Comparison of ENCODE assay signal across 15 cellular contexts in genomic region chr14:68451676-68452387, GRCh38.
DNase-seq lines count a peak whose midpoint lies in the region; ATAC-seq and TF ChIP-seq lines count a peak whose summit lies in the region.
"Had no signal": no experiment of that assay in that cellular context is flagged by ENCODE, and none has a peak within 500 bp of the region (broad histone marks: within the 10 kb centered on the region; RNA-seq: fewer than 3 reads in every experiment).

No MANE protein-coding gene starts in this region.

- H3K27ac ChIP-seq in ACC112 (ENCODE audit: low read depth, low read length), result peak overlapping the region; percentile 28
- peak overlapping the region; percentile 19 to 55 for H3K27ac ChIP-seq in right atrium auricular region
- H3K27ac ChIP-seq in gastrocnemius medialis, result peak overlapping the region in 3 of 4 donors; percentile 1 to 36 (median 31)
- H3K27ac ChIP-seq in OCI-LY7 (ENCODE audit: low read depth, low read length, poor library complexity, severe bottlenecking), result no peak overlapping the region
- H3K27ac ChIP-seq: brain microvascular endothelial cell, SK-N-MC had no signal

- H3K9me3 Mint-ChIP-seq in activated T-helper 2 cell treated with anti-CD3 and anti-CD28 coated beads, Interferon-gamma antibody, Interleukin-2, Interleukin-4, amounts not matched to agents 10 μg/mL and 5 μg/mL and 100 μg/mL, durations not matched to agents 14 hours and 24 hours and 36 hours, result peaks cover 5% of the 10 kb centered on the region
- peaks cover 0 to 28% (median 11%) of the 10 kb centered on the region in 9 donors for H3K9me3 Mint-ChIP-seq in naive thymus-derived CD8-positive, alpha-beta T cell

- DNase-seq in choroid plexus epithelial cell (ENCODE audit: low read depth), result peak; percentile 53
- peak; percentile 82 for DNase-seq in right atrium auricular region (ENCODE audit: low spot score)
- peak; percentile 34 to 72 for DNase-seq in gastrocnemius medialis
- no peak for DNase-seq in stimulated activated naive CD4-positive, alpha-beta T cell treated with Interleukin-2 at 50 U/mL for 16 hours (lab: John Stamatoyannopoulos, UW)
- DNase-seq in activated T-helper 2 cell treated with anti-CD3 and anti-CD28 coated beads, Interferon-gamma antibody, Interleukin-2, Interleukin-4, amounts not matched to agents 10 μg/mL and 5 μg/mL and 100 μg/mL, durations not matched to agents 14 hours and 24 hours and 36 hours (ENCODE audit: low spot score), result no peak
- DNase-seq in OCI-LY7 (ENCODE audit: low spot score), result no peak
- DNase-seq in naive thymus-derived CD8-positive, alpha-beta T cell, result no peak
- DNase-seq: ACHN; activated CD8-positive, alpha-beta T cell treated with anti-CD3 and anti-CD28 coated beads for 36 hours; activated gamma-delta T cell; brain microvascular endothelial cell; HFFc6; stimulated activated naive CD8-positive, alpha-beta T cell treated with anti-CD3 and anti-CD28 coated beads, Interleukin-15, Interleukin-2, amounts not matched to agents 100 U/mL and 50 U/mL, for 24 hours had no signal

- peak; percentile 80 for ATAC-seq in gastrocnemius medialis
- no peak for ATAC-seq in naive thymus-derived CD8-positive, alpha-beta T cell
- ATAC-seq: activated CD8-positive, alpha-beta T cell treated with anti-CD3 and anti-CD28 coated beads for 36 hours; stimulated activated naive CD8-positive, alpha-beta T cell treated with anti-CD3 and anti-CD28 coated beads, Interleukin-15, Interleukin-2, amounts not matched to agents 100 U/mL and 50 U/mL, for 24 hours had no signal

- no peak for TF ChIP-seq POLR2A in gastrocnemius medialis (IDR thresholded peaks at IDR 0.05)

- H3K4me3 ChIP-seq in ACC112 (ENCODE audit: low read depth, low read length), result no peak overlapping the region
- H3K4me3 ChIP-seq in choroid plexus epithelial cell (ENCODE audit: low read depth, low read length), result no peak overlapping the region
- H3K4me3 ChIP-seq in right atrium auricular region, result no peak overlapping the region
- H3K4me3 ChIP-seq in gastrocnemius medialis, result no peak overlapping the region
- no peak overlapping the region for H3K4me3 ChIP-seq in OCI-LY7 (ENCODE audit: low read depth, low read length, poor library complexity, severe bottlenecking)
- H3K4me3 ChIP-seq: SK-N-MC had no signal

- no peak overlapping the region for H3K27ac Mint-ChIP-seq in activated T-helper 2 cell treated with anti-CD3 and anti-CD28 coated beads, Interferon-gamma antibody, Interleukin-2, Interleukin-4, amounts not matched to agents 10 μg/mL and 5 μg/mL and 100 μg/mL, durations not matched to agents 14 hours and 24 hours and 36 hours
- peak overlapping the region in 1 of 10 donors; percentile 22 for H3K27ac Mint-ChIP-seq in naive thymus-derived CD8-positive, alpha-beta T cell
- H3K27ac Mint-ChIP-seq: activated CD8-positive, alpha-beta T cell treated with anti-CD3 and anti-CD28 coated beads for 36 hours; HFFc6 had no signal

- no peaks in the 10 kb centered on the region for H3K9me2 ChIP-seq in OCI-LY7 (ENCODE audit: insufficient read depth, low read length)

- H3K36me3 Mint-ChIP-seq in activated T-helper 2 cell treated with anti-CD3 and anti-CD28 coated beads, Interferon-gamma antibody, Interleukin-2, Interleukin-4, amounts not matched to agents 10 μg/mL and 5 μg/mL and 100 μg/mL, durations not matched to agents 14 hours and 24 hours and 36 hours (ENCODE audit: low read depth), result peaks cover 3% of the 10 kb centered on the region
- peaks cover 0 to 24% (median 14%) of the 10 kb centered on the region in 3 donors for H3K36me3 Mint-ChIP-seq in naive thymus-derived CD8-positive, alpha-beta T cell

- H3K4me2 ChIP-seq in OCI-LY7 (ENCODE audit: low read length), result no peak overlapping the region

- POLR2A ChIA-PET in OCI-LY7 (lab: Charles Lee), result interaction anchor here (0.7 to 1.0 kb wide), 3 partner anchors 15 to 59 kb away, joined by 3 to 6 read pairs (median 3); no protein-coding TSS in a partner anchor
- POLR2A ChIA-PET in naive thymus-derived CD8-positive, alpha-beta T cell (lab: Charles Lee), result interaction anchor here (0.5 kb wide), 1 partner anchor 69 kb away, joined by 3 read pairs; no protein-coding TSS in a partner anchor

- H4K20me1 ChIP-seq in OCI-LY7 (ENCODE audit: insufficient read depth, low read length), result no peaks in the 10 kb centered on the region

- no peaks in the 10 kb centered on the region for H3K4me1 Mint-ChIP-seq in activated T-helper 2 cell treated with anti-CD3 and anti-CD28 coated beads, Interferon-gamma antibody, Interleukin-2, Interleukin-4, amounts not matched to agents 10 μg/mL and 5 μg/mL and 100 μg/mL, durations not matched to agents 14 hours and 24 hours and 36 hours (ENCODE audit: low read depth)
- H3K4me1 Mint-ChIP-seq in naive thymus-derived CD8-positive, alpha-beta T cell, result peaks cover 2 to 15% (median 9%) of the 10 kb centered on the region in 4 donors

- H3K27me3 ChIP-seq in ACC112 (ENCODE audit: insufficient read depth, low read length), result no peaks in the 10 kb centered on the region
- no peaks in the 10 kb centered on the region for H3K27me3 ChIP-seq in right atrium auricular region
- H3K27me3 ChIP-seq in gastrocnemius medialis, result no peaks in the 10 kb centered on the region
- H3K27me3 ChIP-seq: brain microvascular endothelial cell had no signal

- CTCF ChIA-PET in OCI-LY7 (lab: Charles Lee; ENCODE audit: unreplicated experiment), result no interaction called here

- intact Hi-C loops in gastrocnemius medialis (cut with DNase I; ENCODE audit: low total_unique reads), result no loop called here
- intact Hi-C loops in activated T-helper 2 cell treated with anti-CD3 and anti-CD28 coated beads, Interferon-gamma antibody, Interleukin-2, Interleukin-4, amounts not matched to agents 10 μg/mL and 5 μg/mL and 100 μg/mL, durations not matched to agents 14 hours and 24 hours and 36 hours (cut with micrococcal nuclease), result no loop called here
- intact Hi-C loops in OCI-LY7 (cut with micrococcal nuclease; ENCODE audit: unreplicated experiment), result no loop called here

- H3K4me3 Mint-ChIP-seq in activated T-helper 2 cell treated with anti-CD3 and anti-CD28 coated beads, Interferon-gamma antibody, Interleukin-2, Interleukin-4, amounts not matched to agents 10 μg/mL and 5 μg/mL and 100 μg/mL, durations not matched to agents 14 hours and 24 hours and 36 hours (ENCODE audit: low read depth), result no peak overlapping the region
- no peak overlapping the region for H3K4me3 Mint-ChIP-seq in naive thymus-derived CD8-positive, alpha-beta T cell
- H3K4me3 Mint-ChIP-seq: activated CD8-positive, alpha-beta T cell treated with anti-CD3 and anti-CD28 coated beads for 36 hours; HFFc6 had no signal

- H2AFZ ChIP-seq in ACC112 (ENCODE audit: low read length, unreplicated experiment) (no peak overlapping the region), OCI-LY7 (ENCODE audit: low read length) (no peak overlapping the region)

- TF ChIP-seq CTCF in choroid plexus epithelial cell (conservative IDR thresholded peaks at IDR 0.05; ENCODE audit: low read depth, low read length), result no peak
- no peak for TF ChIP-seq CTCF in right atrium auricular region (IDR thresholded peaks at IDR 0.05)
- TF ChIP-seq CTCF in gastrocnemius medialis (IDR thresholded peaks at IDR 0.05 in 4 of 5, conservative IDR thresholded peaks at IDR 0.05 in 1 of 5), result no peak
- no peak for TF ChIP-seq CTCF in OCI-LY7 (conservative IDR thresholded peaks at IDR 0.05; ENCODE audit: low read length)

- H3K79me2 ChIP-seq in ACC112 (ENCODE audit: control insufficient read depth, insufficient read depth, low read length, unreplicated experiment), result no peaks in the 10 kb centered on the region
- H3K79me2 ChIP-seq in OCI-LY7 (ENCODE audit: insufficient read depth, low read depth, low read length), result no peaks in the 10 kb centered on the region

- H3K36me3 ChIP-seq in ACC112 (ENCODE audit: insufficient read depth, low read length) (0 out of 2 replicates have a peak, but pooled peaks cover 8% of the 10 kb centered on the region), right atrium auricular region (no peaks in the 10 kb centered on the region), gastrocnemius medialis (no peaks in the 10 kb centered on the region), OCI-LY7 (ENCODE audit: insufficient read depth, low read length) (peaks cover 6% of the 10 kb centered on the region; the same call in 1 of the 2 replicates)
- H3K36me3 ChIP-seq: brain microvascular endothelial cell had no signal

- no TSS peak for BruUV-seq in OCI-LY7 (replicated peaks; lab: Mats Ljungman, UMichigan)

- in situ Hi-C loops in gastrocnemius medialis (cut with MboI; ENCODE audit: low sequenced_read_pairs in 4 of 4), result loop anchor here in 1 of 4 donors (10.0 kb wide), 1 partner anchor 93 kb away; no protein-coding TSS in a partner anchor

- peaks cover 27% of the 10 kb centered on the region for H3K4me1 ChIP-seq in ACC112 (ENCODE audit: control insufficient read depth, insufficient read depth, low read length, unreplicated experiment)
- H3K4me1 ChIP-seq in right atrium auricular region, result no peaks in the 10 kb centered on the region
- peaks cover 0 to 3% of the 10 kb centered on the region in 2 donors for H3K4me1 ChIP-seq in gastrocnemius medialis
- H3K4me1 ChIP-seq in OCI-LY7 (ENCODE audit: insufficient read depth, low read length, poor library complexity, severe bottlenecking), result peaks cover 9% of the 10 kb centered on the region

- H3K27me3 Mint-ChIP-seq in activated T-helper 2 cell treated with anti-CD3 and anti-CD28 coated beads, Interferon-gamma antibody, Interleukin-2, Interleukin-4, amounts not matched to agents 10 μg/mL and 5 μg/mL and 100 μg/mL, durations not matched to agents 14 hours and 24 hours and 36 hours (ENCODE audit: low read depth), result no peaks in the 10 kb centered on the region
- no peaks in the 10 kb centered on the region for H3K27me3 Mint-ChIP-seq in naive thymus-derived CD8-positive, alpha-beta T cell
- H3K27me3 Mint-ChIP-seq: activated CD8-positive, alpha-beta T cell treated with anti-CD3 and anti-CD28 coated beads for 36 hours had no signal

- H3K9me3 ChIP-seq in right atrium auricular region (peaks cover 0 to 8% of the 10 kb centered on the region in 2 donors), gastrocnemius medialis (no peaks in the 10 kb centered on the region), OCI-LY7 (ENCODE audit: low read length) (peaks cover 8% of the 10 kb centered on the region; the same call in 1 of the 2 replicates)

Comparison
In these comparisons a context has a peak if more than half of its experiments do, and no peak if none do; other contexts are left out.
1. DNase-seq: peak in choroid plexus epithelial cell (single experiment), right atrium auricular region (single experiment) and gastrocnemius medialis (2 of 2); none in stimulated activated naive CD4-positive, alpha-beta T cell treated with Interleukin-2 at 50 U/mL for 16 hours (single experiment), activated T-helper 2 cell treated with anti-CD3 and anti-CD28 coated beads, Interferon-gamma antibody, Interleukin-2, Interleukin-4, amounts not matched to agents 10 μg/mL and 5 μg/mL and 100 μg/mL, durations not matched to agents 14 hours and 24 hours and 36 hours (single experiment), OCI-LY7 (single experiment) and naive thymus-derived CD8-positive, alpha-beta T cell (0 of 10).
2. ATAC-seq: peak in gastrocnemius medialis (2 of 2); none in naive thymus-derived CD8-positive, alpha-beta T cell (0 of 2).